In genomic region chr13:111177803-111178389, GRCh38 we compare ENCODE assay signal across 8 cellular contexts.
DNase-seq lines count a peak whose midpoint lies in the region; ATAC-seq, FAIRE-seq and TF ChIP-seq lines count a peak whose summit lies in the region.

No MANE protein-coding gene starts in this region.

- no peak for ATAC-seq in activated naive CD8-positive, alpha-beta T cell treated with anti-CD3 and anti-CD28 coated beads, Interleukin-2, amount 10 ng/mL, durations not matched to agents 7 days and 5 days (ENCODE audit: low read depth)
- ATAC-seq in sciatic nerve: peak; percentile 61

- peaks cover 71% of the 10 kb centered on the region for H3K4me1 Mint-ChIP-seq in activated naive CD8-positive, alpha-beta T cell treated with anti-CD3 and anti-CD28 coated beads, Interleukin-2, amount 10 ng/mL, durations not matched to agents 7 days and 5 days

- no peaks in the 10 kb centered on the region for H4K20me1 ChIP-seq in DOHH2 (ENCODE audit: control insufficient read depth, insufficient read depth, low read depth, low read length)

- H3K27me3 ChIP-seq in DOHH2 (ENCODE audit: control insufficient read depth, low read length) (no peaks in the 10 kb centered on the region), cardiac muscle cell (no peaks in the 10 kb centered on the region)

- no peak for FAIRE-seq in frontal cortex (lab: Jason Lieb, UNC)

- no peaks in the 10 kb centered on the region for H3K9me3 ChIP-seq in DOHH2 (ENCODE audit: control insufficient read depth, insufficient read depth, low read length)
- H3K9me3 ChIP-seq in cardiac muscle cell (ENCODE audit: low read depth): no peaks in the 10 kb centered on the region

- H3K27ac Mint-ChIP-seq in activated naive CD8-positive, alpha-beta T cell treated with anti-CD3 and anti-CD28 coated beads, Interleukin-2, amount 10 ng/mL, durations not matched to agents 7 days and 5 days: peak overlapping the region; percentile 97

- peaks cover 100% of the 10 kb centered on the region for H3K79me2 ChIP-seq in DOHH2 (ENCODE audit: control insufficient read depth, low read length)

- intact Hi-C loops in sciatic nerve (cut with DNase I): no loop called here

- H3K4me1 ChIP-seq in DOHH2 (ENCODE audit: control insufficient read depth, low read length) (peaks cover 71% of the 10 kb centered on the region), cardiac muscle cell (ENCODE audit: low read depth) (peaks cover 14% of the 10 kb centered on the region)

- no peak for TF ChIP-seq CTCF in DOHH2 (IDR thresholded peaks at IDR 0.05; ENCODE audit: low read depth, low read length, poor library complexity, severe bottlenecking)
- TF ChIP-seq CTCF in cardiac muscle cell (IDR thresholded peaks at IDR 0.05; ENCODE audit: low read depth, low read length): no peak

- no peaks in the 10 kb centered on the region for H3K27me3 Mint-ChIP-seq in activated naive CD8-positive, alpha-beta T cell treated with anti-CD3 and anti-CD28 coated beads, Interleukin-2, amount 10 ng/mL, durations not matched to agents 7 days and 5 days

- H3K4me3 ChIP-seq in DOHH2 (ENCODE audit: low read length): no peak overlapping the region
- no peak overlapping the region for H3K4me3 ChIP-seq in cardiac muscle cell

- H3K9me3 Mint-ChIP-seq in activated naive CD8-positive, alpha-beta T cell treated with anti-CD3 and anti-CD28 coated beads, Interleukin-2, amount 10 ng/mL, durations not matched to agents 7 days and 5 days: peaks cover 13% of the 10 kb centered on the region

- DNase-seq in activated naive CD8-positive, alpha-beta T cell treated with anti-CD3 and anti-CD28 coated beads, Interleukin-2, amount 10 ng/mL, durations not matched to agents 7 days and 5 days: no peak
- peak in 1 of 2 donors; percentile 22 for DNase-seq in cardiac muscle cell (ENCODE audit: low read depth in 1 of 2, low spot score in 1 of 2)
- no peak for DNase-seq in sciatic nerve (ENCODE audit: low spot score)
- no peak for DNase-seq in frontal cortex (ENCODE audit: low spot score in 2 of 2)
- no peak for DNase-seq in anterior cingulate cortex (lab: John Stamatoyannopoulos, UW)
- no peak for DNase-seq in NCI-H128 (lab: John Stamatoyannopoulos, UW; ENCODE audit: unreplicated experiment)
- DNase-seq in glomerular visceral epithelial cell (ENCODE audit: extremely low spot score): no peak

- no peak overlapping the region for H3K4me2 ChIP-seq in DOHH2 (ENCODE audit: low read length)

- peaks cover 75% of the 10 kb centered on the region for H3K36me3 Mint-ChIP-seq in activated naive CD8-positive, alpha-beta T cell treated with anti-CD3 and anti-CD28 coated beads, Interleukin-2, amount 10 ng/mL, durations not matched to agents 7 days and 5 days

- H3K9me2 ChIP-seq in DOHH2 (replicated peaks; ENCODE audit: control insufficient read depth, low read length): no peaks in the 10 kb centered on the region

- H3F3A ChIP-seq in DOHH2 (ENCODE audit: control insufficient read depth, insufficient read depth): peaks cover 7% of the 10 kb centered on the region; the same call in 1 of the 2 replicates

- peak overlapping the region; percentile 21 for H3K27ac ChIP-seq in DOHH2 (ENCODE audit: low read depth, low read length)
- H3K27ac ChIP-seq in cardiac muscle cell: peak overlapping the region; percentile 65

- H3K4me3 Mint-ChIP-seq in activated naive CD8-positive, alpha-beta T cell treated with anti-CD3 and anti-CD28 coated beads, Interleukin-2, amount 10 ng/mL, durations not matched to agents 7 days and 5 days: peak overlapping the region; percentile 78

- H3K36me3 ChIP-seq in DOHH2 (ENCODE audit: control insufficient read depth, low read length) (peaks cover 93% of the 10 kb centered on the region), cardiac muscle cell (no peaks in the 10 kb centered on the region)

- POLR2A ChIA-PET in activated naive CD8-positive, alpha-beta T cell treated with anti-CD3 and anti-CD28 coated beads, Interleukin-2, amount 10 ng/mL, durations not matched to agents 7 days and 5 days (lab: Charles Lee): interaction anchor here (1.7 kb wide), 1 partner anchor 11 kb away, joined by 13 read pairs; no protein-coding TSS in a partner anchor
